2 cellular contexts compared by ENCODE assay signal in the genomic region with DNA sequence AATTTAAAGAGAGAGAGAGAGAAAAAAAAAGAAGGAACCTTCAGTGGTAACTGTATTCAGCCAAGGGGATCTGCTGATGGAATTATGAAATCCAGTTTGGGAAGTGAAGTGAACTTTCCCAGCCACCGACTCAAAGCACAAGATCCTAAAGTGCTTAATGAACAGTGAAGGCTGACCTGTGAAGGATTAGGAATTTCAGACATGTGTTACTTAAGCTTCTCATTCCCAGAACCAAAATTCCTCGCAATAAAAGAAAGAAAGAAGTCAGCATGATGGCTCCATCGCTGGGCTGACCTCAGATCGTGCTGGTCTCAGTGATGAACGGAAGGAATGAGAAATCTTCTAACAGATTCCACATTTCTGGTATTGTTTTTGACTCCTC.
TF ChIP-seq lines count a peak whose summit lies in the region.

No MANE protein-coding gene starts in this region.

TF ChIP-seq in SK-N-SH, 30 proteins besides CTCF, POLR2A, EP300 and RAD21 (continued from another document):
- TF ChIP-seq, protein P1, sequence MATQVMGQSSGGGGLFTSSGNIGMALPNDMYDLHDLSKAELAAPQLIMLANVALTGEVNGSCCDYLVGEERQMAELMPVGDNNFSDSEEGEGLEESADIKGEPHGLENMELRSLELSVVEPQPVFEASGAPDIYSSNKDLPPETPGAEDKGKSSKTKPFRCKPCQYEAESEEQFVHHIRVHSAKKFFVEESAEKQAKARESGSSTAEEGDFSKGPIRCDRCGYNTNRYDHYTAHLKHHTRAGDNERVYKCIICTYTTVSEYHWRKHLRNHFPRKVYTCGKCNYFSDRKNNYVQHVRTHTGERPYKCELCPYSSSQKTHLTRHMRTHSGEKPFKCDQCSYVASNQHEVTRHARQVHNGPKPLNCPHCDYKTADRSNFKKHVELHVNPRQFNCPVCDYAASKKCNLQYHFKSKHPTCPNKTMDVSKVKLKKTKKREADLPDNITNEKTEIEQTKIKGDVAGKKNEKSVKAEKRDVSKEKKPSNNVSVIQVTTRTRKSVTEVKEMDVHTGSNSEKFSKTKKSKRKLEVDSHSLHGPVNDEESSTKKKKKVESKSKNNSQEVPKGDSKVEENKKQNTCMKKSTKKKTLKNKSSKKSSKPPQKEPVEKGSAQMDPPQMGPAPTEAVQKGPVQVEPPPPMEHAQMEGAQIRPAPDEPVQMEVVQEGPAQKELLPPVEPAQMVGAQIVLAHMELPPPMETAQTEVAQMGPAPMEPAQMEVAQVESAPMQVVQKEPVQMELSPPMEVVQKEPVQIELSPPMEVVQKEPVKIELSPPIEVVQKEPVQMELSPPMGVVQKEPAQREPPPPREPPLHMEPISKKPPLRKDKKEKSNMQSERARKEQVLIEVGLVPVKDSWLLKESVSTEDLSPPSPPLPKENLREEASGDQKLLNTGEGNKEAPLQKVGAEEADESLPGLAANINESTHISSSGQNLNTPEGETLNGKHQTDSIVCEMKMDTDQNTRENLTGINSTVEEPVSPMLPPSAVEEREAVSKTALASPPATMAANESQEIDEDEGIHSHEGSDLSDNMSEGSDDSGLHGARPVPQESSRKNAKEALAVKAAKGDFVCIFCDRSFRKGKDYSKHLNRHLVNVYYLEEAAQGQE (IDR thresholded peaks at IDR 0.05; ENCODE audit: low read depth, low read length): no peak
- no peak for TF ChIP-seq NRF1 (IDR thresholded peaks at IDR 0.05; ENCODE audit: low read depth, low read length)
- TF ChIP-seq, protein P2, sequence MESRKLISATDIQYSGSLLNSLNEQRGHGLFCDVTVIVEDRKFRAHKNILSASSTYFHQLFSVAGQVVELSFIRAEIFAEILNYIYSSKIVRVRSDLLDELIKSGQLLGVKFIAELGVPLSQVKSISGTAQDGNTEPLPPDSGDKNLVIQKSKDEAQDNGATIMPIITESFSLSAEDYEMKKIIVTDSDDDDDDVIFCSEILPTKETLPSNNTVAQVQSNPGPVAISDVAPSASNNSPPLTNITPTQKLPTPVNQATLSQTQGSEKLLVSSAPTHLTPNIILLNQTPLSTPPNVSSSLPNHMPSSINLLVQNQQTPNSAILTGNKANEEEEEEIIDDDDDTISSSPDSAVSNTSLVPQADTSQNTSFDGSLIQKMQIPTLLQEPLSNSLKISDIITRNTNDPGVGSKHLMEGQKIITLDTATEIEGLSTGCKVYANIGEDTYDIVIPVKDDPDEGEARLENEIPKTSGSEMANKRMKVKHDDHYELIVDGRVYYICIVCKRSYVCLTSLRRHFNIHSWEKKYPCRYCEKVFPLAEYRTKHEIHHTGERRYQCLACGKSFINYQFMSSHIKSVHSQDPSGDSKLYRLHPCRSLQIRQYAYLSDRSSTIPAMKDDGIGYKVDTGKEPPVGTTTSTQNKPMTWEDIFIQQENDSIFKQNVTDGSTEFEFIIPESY (IDR thresholded peaks at IDR 0.05; ENCODE audit: borderline replicate concordance, low read depth): no peak
- TF ChIP-seq, protein P3, sequence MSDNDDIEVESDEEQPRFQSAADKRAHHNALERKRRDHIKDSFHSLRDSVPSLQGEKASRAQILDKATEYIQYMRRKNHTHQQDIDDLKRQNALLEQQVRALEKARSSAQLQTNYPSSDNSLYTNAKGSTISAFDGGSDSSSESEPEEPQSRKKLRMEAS (IDR thresholded peaks at IDR 0.05; ENCODE audit: low read depth): no peak
- TF ChIP-seq RCOR1 (IDR thresholded peaks at IDR 0.05; ENCODE audit: low read length): no peak
- TF ChIP-seq TEAD4 (IDR thresholded peaks at IDR 0.05; ENCODE audit: borderline replicate concordance, insufficient read depth): no peak
- TF ChIP-seq NFIC (IDR thresholded peaks at IDR 0.05; ENCODE audit: borderline replicate concordance): no peak
- no peak for TF ChIP-seq EZH2phosphoT487 (IDR thresholded peaks at IDR 0.05; ENCODE audit: borderline replicate concordance, low read depth)
- TF ChIP-seq JUND (IDR thresholded peaks at IDR 0.05): no peak
- TF ChIP-seq TAF1 (IDR thresholded peaks at IDR 0.05; ENCODE audit: borderline replicate concordance, low read depth, low read length): no peak

TF ChIP-seq in WTC11, 78 proteins besides CTCF, POLR2A, EP300 and RAD21 (continued from another document):
- TF ChIP-seq, protein P4, sequence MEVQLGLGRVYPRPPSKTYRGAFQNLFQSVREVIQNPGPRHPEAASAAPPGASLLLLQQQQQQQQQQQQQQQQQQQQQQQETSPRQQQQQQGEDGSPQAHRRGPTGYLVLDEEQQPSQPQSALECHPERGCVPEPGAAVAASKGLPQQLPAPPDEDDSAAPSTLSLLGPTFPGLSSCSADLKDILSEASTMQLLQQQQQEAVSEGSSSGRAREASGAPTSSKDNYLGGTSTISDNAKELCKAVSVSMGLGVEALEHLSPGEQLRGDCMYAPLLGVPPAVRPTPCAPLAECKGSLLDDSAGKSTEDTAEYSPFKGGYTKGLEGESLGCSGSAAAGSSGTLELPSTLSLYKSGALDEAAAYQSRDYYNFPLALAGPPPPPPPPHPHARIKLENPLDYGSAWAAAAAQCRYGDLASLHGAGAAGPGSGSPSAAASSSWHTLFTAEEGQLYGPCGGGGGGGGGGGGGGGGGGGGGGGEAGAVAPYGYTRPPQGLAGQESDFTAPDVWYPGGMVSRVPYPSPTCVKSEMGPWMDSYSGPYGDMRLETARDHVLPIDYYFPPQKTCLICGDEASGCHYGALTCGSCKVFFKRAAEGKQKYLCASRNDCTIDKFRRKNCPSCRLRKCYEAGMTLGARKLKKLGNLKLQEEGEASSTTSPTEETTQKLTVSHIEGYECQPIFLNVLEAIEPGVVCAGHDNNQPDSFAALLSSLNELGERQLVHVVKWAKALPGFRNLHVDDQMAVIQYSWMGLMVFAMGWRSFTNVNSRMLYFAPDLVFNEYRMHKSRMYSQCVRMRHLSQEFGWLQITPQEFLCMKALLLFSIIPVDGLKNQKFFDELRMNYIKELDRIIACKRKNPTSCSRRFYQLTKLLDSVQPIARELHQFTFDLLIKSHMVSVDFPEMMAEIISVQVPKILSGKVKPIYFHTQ (CRISPR knock-in tag; IDR thresholded peaks at IDR 0.05): no peak
